ENCODE assay signal across 8 cellular contexts in the genomic region with DNA sequence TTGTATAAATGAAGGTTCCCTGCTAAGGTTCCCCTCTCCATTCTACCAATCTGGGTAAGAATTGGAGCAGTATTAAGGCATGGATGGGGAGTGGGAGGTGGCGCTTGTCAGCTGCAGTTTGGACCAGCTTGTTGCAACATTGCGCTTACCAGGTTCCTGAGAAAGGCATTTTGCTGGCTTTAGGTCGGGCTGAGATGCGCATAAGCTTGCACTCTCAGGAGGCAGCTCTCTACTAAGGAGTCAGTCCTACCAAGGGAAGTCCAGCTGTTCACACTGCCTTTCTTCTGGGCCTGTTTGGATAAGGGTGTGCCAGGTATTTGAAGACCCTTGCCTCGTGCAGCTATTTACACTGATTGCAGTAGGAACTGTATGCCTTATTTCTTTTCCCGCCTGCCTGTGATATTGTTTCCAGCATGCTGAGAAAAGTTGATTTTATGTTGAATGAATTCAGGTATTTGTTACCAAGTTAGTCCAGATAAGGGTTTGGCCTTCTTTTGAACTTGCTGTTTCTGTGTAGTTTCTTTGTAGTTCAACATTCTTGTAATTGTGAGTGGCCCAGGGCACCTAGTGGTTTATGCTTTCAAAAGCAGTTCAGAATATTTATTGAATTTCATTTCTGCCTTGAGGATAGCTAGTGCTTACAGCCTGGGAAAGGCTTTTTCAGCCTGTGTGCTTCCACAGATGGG. TPM values are rescaled to one million over a fixed set of nuclear protein-coding genes. Genes with fewer than 3 reads are reported as not detected.
DNase-seq lines count a peak whose midpoint lies in the region; TF ChIP-seq lines count a peak whose summit lies in the region.

No MANE protein-coding gene starts in this region.

- no peak overlapping the region for H3K27ac ChIP-seq in SJCRH30

- H3K4me3 ChIP-seq in WI38 (ENCODE audit: low read depth, low read length) (peak overlapping the region; percentile 88), fibroblast of villous mesenchyme (ENCODE audit: low read depth, low read length) (peak overlapping the region; percentile 78), skeletal muscle satellite cell (ENCODE audit: low read length) (peak overlapping the region; percentile 91), SJCRH30 (no peak overlapping the region)

- peaks cover 20% of the 10 kb centered on the region for H3K36me3 Mint-ChIP-seq in T-helper 1 cell treated with Interleukin-12 subunit alpha and Interleukin-12 subunit beta and Interleukin-4 antibody, amounts not matched to agents 30 μg/mL and 1 μg/mL, for 36 hours (ENCODE audit: low read depth)

- H3K4me2 ChIP-seq in skeletal muscle satellite cell (ENCODE audit: low read length) = peak overlapping the region; percentile 93

- H3K4me1 Mint-ChIP-seq in T-helper 1 cell treated with Interleukin-12 subunit alpha and Interleukin-12 subunit beta and Interleukin-4 antibody, amounts not matched to agents 30 μg/mL and 1 μg/mL, for 36 hours (ENCODE audit: low read depth) = peaks cover 59% of the 10 kb centered on the region

- H3K9me3 ChIP-seq in skeletal muscle satellite cell (replicated peaks; ENCODE audit: low read length) = no peaks in the 10 kb centered on the region
- H3K9me3 ChIP-seq in SJCRH30 (replicated peaks) = no peaks in the 10 kb centered on the region

- peaks cover 5% of the 10 kb centered on the region for H3K36me3 ChIP-seq in skeletal muscle satellite cell (ENCODE audit: insufficient read depth, low read length)
- H3K36me3 ChIP-seq in SJCRH30 = peaks cover 9% of the 10 kb centered on the region

- peaks cover 23% of the 10 kb centered on the region for H3K4me1 ChIP-seq in skeletal muscle satellite cell (ENCODE audit: control insufficient read depth, insufficient read depth, low read length)
- peaks cover 14% of the 10 kb centered on the region for H3K4me1 ChIP-seq in SJCRH30

- no peak for DNase-seq in T-helper 1 cell
- DNase-seq in fibroblast of villous mesenchyme (ENCODE audit: low read depth) = no peak
- DNase-seq in iPS-NIHi7 (ENCODE audit: extremely low spot score) = no peak
- DNase-seq in SJCRH30 = no peak
- no peak for DNase-seq in germinal center (ENCODE audit: low spot score)

- H3K4me3 Mint-ChIP-seq in T-helper 1 cell treated with Interleukin-12 subunit alpha and Interleukin-12 subunit beta and Interleukin-4 antibody, amounts not matched to agents 30 μg/mL and 1 μg/mL, for 36 hours = peak overlapping the region; percentile 95

- no peak for TF ChIP-seq CTCF in WI38 (IDR thresholded peaks at IDR 0.05; ENCODE audit: low read depth, low read length)
- no peak for TF ChIP-seq CTCF in fibroblast of villous mesenchyme (IDR thresholded peaks at IDR 0.05; ENCODE audit: insufficient read depth, low read depth, low read length)

- no peaks in the 10 kb centered on the region for H3K9me3 Mint-ChIP-seq in T-helper 1 cell treated with Interleukin-12 subunit alpha and Interleukin-12 subunit beta and Interleukin-4 antibody, amounts not matched to agents 30 μg/mL and 1 μg/mL, for 36 hours

- no peaks in the 10 kb centered on the region for H3K27me3 ChIP-seq in skeletal muscle satellite cell (ENCODE audit: control insufficient read depth, insufficient read depth, low read length)
- H3K27me3 ChIP-seq in SJCRH30 = no peaks in the 10 kb centered on the region

- no peak overlapping the region for H3K27ac Mint-ChIP-seq in T-helper 1 cell treated with Interleukin-12 subunit alpha and Interleukin-12 subunit beta and Interleukin-4 antibody, amounts not matched to agents 30 μg/mL and 1 μg/mL, for 36 hours

- no peak overlapping the region for H3K9ac ChIP-seq in skeletal muscle satellite cell (ENCODE audit: low read depth, low read length)

- H3K27me3 Mint-ChIP-seq in T-helper 1 cell treated with Interleukin-12 subunit alpha and Interleukin-12 subunit beta and Interleukin-4 antibody, amounts not matched to agents 30 μg/mL and 1 μg/mL, for 36 hours (ENCODE audit: low read depth) = no peaks in the 10 kb centered on the region

RNA-seq across cellular contexts. Expression of a gene that starts 2.6 kb away (rescaled TPM):
- total RNA-seq in fibroblast of villous mesenchyme = 126 and 224 TPM in 2 replicates
- 78.6 and 84.5 TPM in 2 replicates for total RNA-seq in skeletal muscle satellite cell (2012; rRNA removed)
- 77.7 and 83.1 TPM in 2 replicates for total RNA-seq in SJCRH30 (2014; rRNA removed; shearing (Covaris generic))

RNA-seq across cellular contexts. Expression of a gene that starts 20.7 kb away (rescaled TPM):
- 18.7 and 25.0 TPM in 2 replicates for total RNA-seq in fibroblast of villous mesenchyme
- total RNA-seq in skeletal muscle satellite cell (2012; rRNA removed) = 16.5 and 19.7 TPM in 2 replicates
- 16.9 and 20.2 TPM in 2 replicates for total RNA-seq in SJCRH30 (2014; rRNA removed; shearing (Covaris generic))

RNA-seq across cellular contexts. Expression of a gene that starts 36.1 kb away (rescaled TPM):
- 6.9 and 9.7 TPM in 2 replicates for total RNA-seq in fibroblast of villous mesenchyme
- 8.6 and 9.4 TPM in 2 replicates for total RNA-seq in skeletal muscle satellite cell (2012; rRNA removed)
- total RNA-seq in SJCRH30 (2014; rRNA removed; shearing (Covaris generic)) = 1.1 and 1.3 TPM in 2 replicates

RNA-seq across cellular contexts. Expression of a gene that starts 49.1 kb away (rescaled TPM):
- not detected in 2 replicates for total RNA-seq in fibroblast of villous mesenchyme
- 0.22 and 0.76 TPM in 2 replicates for total RNA-seq in skeletal muscle satellite cell (2012; rRNA removed)
- total RNA-seq in SJCRH30 (2014; rRNA removed; shearing (Covaris generic)) = 1.7 and 2.7 TPM in 2 replicates
